Comparison of ENCODE assay signal across 26 cellular contexts in the genomic region with DNA sequence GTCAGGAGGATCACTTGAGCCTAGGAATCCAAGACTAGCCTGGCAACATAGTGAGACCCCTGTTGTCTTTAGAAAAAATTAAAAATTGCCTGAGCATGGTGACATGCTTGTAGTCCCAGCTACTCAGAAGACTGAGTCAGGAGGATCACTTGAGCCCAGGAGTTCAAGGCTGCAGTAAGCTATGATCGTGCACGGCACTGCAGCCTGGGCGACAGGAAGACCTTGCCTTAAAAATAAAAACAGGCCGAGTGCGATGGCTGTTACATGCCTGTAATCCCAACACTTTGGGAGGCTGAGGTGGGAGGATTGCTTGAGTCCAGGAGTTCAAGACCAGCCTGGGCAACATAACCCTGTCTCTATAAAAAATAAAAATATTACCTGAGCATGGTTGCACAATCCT.
"Had no signal": no experiment of that assay in that cellular context is flagged by ENCODE, and none has a peak within 500 bp of the region (broad histone marks: within the 10 kb centered on the region; RNA-seq: fewer than 3 reads in every experiment).

No MANE protein-coding gene starts in this region.

- H3K4me3 Mint-ChIP-seq: dendritic cell treated with granulocyte-macrophage colony-stimulating factor and Interleukin-4, amounts not matched to agents 40 ng/mL and 50 ng/mL, for 4 days; effector memory CD8-positive, alpha-beta T cell; endodermal cell had no signal

- H2AFZ ChIP-seq: hepatocyte had no signal

- H3K9me3 ChIP-seq: colonic mucosa, esophagus muscularis mucosa, esophagus squamous epithelium, gastrocnemius medialis, gastroesophageal sphincter, heart left ventricle, heart right ventricle had no signal

- H3K27ac ChIP-seq: colonic mucosa, coronary artery, dorsolateral prefrontal cortex, epithelial cell of prostate, esophagus muscularis mucosa, esophagus squamous epithelium, foreskin keratinocyte, gastrocnemius medialis, gastroesophageal sphincter, heart left ventricle, heart right ventricle, hepatocyte had no signal

- DNase-seq: colonic mucosa; cortex of kidney; dermis blood vessel endothelial cell; dorsolateral prefrontal cortex; effector CD4-positive, alpha-beta T cell; effector CD8-positive, alpha-beta T cell; effector memory CD4-positive, alpha-beta T cell; effector memory CD8-positive, alpha-beta T cell; endodermal cell; erythroblast; esophagus squamous epithelium; foreskin fibroblast; foreskin keratinocyte; foreskin melanocyte; gastrocnemius medialis; glutamatergic neuron; head of caudate nucleus; heart left ventricle; heart right ventricle had no signal

- H3K27me3 ChIP-seq: colonic mucosa, dorsolateral prefrontal cortex, esophagus muscularis mucosa, esophagus squamous epithelium, foreskin keratinocyte, gastrocnemius medialis, gastroesophageal sphincter, heart left ventricle, heart right ventricle, hepatocyte had no signal

- H3K27me3 Mint-ChIP-seq: dendritic cell treated with granulocyte-macrophage colony-stimulating factor and Interleukin-4, amounts not matched to agents 40 ng/mL and 50 ng/mL, for 4 days; effector memory CD8-positive, alpha-beta T cell had no signal

- H3K4me2 ChIP-seq: hepatocyte had no signal

- H3K9me3 Mint-ChIP-seq: dendritic cell treated with granulocyte-macrophage colony-stimulating factor and Interleukin-4, amounts not matched to agents 40 ng/mL and 50 ng/mL, for 4 days; effector memory CD8-positive, alpha-beta T cell; endodermal cell had no signal

- H3K4me3 ChIP-seq: colonic mucosa, coronary artery, dorsolateral prefrontal cortex, esophagus muscularis mucosa, esophagus squamous epithelium, gastrocnemius medialis, gastroesophageal sphincter, heart left ventricle, heart right ventricle, hepatocyte had no signal

- ATAC-seq: effector memory CD8-positive, alpha-beta T cell; esophagus mucosa; foreskin keratinocyte; gastrocnemius medialis; gastroesophageal sphincter; heart left ventricle; heart right ventricle had no signal

- H3K27ac Mint-ChIP-seq: dendritic cell treated with granulocyte-macrophage colony-stimulating factor and Interleukin-4, amounts not matched to agents 40 ng/mL and 50 ng/mL, for 4 days; effector memory CD8-positive, alpha-beta T cell; endodermal cell had no signal
